Comparison of ENCODE assay signal across 13 cellular contexts in the genomic region with DNA sequence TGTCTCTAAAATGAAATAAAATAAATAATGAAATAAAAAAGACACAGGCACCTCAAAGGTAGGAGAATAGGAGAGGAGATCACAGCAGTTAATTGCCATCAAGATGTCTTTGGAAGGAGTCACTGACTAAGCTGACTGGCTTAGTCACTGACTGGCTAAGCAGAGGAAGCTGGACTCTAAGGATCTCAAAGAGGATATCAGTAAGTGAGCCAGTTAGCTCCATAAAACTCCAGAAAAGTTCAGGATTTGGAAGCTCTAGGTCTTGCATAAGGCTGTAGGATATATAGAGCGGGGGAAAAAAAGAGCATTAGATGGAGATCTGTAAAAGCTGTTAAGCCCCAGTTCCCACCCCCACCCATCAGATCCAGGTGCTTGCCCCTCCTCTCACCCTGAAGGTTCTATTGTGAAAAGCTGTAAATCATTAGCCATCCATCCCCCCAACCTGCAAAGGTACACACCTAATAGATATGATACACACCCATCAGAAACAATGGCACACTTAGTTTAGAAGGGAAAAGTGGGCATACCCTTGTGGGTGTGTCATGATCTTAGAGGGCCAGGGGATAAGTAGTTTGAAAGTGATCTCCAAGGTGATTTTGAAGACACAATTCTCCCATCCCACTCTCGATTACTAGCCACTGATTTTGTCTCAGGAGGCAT. TPM values are rescaled to one million over a fixed set of nuclear protein-coding genes. Genes with fewer than 3 reads are reported as not detected.
DNase-seq lines count a peak whose midpoint lies in the region; ATAC-seq and TF ChIP-seq lines count a peak whose summit lies in the region.
"Had no signal": no experiment of that assay in that cellular context is flagged by ENCODE, and none has a peak within 500 bp of the region (broad histone marks: within the 10 kb centered on the region; RNA-seq: fewer than 3 reads in every experiment).

No MANE protein-coding gene starts in this region.

- no peaks in the 10 kb centered on the region for H3K9me2 ChIP-seq in GM23338 (ENCODE audit: insufficient read depth)

- H3K79me2 ChIP-seq in GM23338 (replicated peaks; ENCODE audit: insufficient read depth) = peaks cover 92% of the 10 kb centered on the region

- no peak overlapping the region for H3K4me3 ChIP-seq in GM23338
- no peak overlapping the region for H3K4me3 ChIP-seq in fibroblast of villous mesenchyme (ENCODE audit: low read depth, low read length)
- no peak overlapping the region for H3K4me3 ChIP-seq in lower leg skin (ENCODE audit: low read depth, poor library complexity, severe bottlenecking)
- H3K4me3 ChIP-seq: lower lobe of right lung had no signal

- H3K36me3 ChIP-seq in GM23338 (ENCODE audit: insufficient read depth) = no peaks in the 10 kb centered on the region
- H3K36me3 ChIP-seq: lower lobe of right lung had no signal

- H4K20me1 ChIP-seq in GM23338 (replicated peaks; ENCODE audit: insufficient read depth) = peaks cover 27% of the 10 kb centered on the region

- H3K27me3 Mint-ChIP-seq in GM23338 (ENCODE audit: insufficient read depth, low read depth, poor library complexity) = no peaks in the 10 kb centered on the region
- H3K27me3 Mint-ChIP-seq: dendritic cell treated with granulocyte-macrophage colony-stimulating factor and Interleukin-4, amounts not matched to agents 40 ng/mL and 50 ng/mL, for 4 days had no signal

- H3K27me3 ChIP-seq in GM23338 (ENCODE audit: insufficient read depth) = no peaks in the 10 kb centered on the region

- peaks cover 60% of the 10 kb centered on the region for H3K4me1 Mint-ChIP-seq in GM23338

- no peak for DNase-seq in GM23338 (ENCODE audit: low spot score)
- peak; percentile 63 for DNase-seq in RPMI7951 (ENCODE audit: low read depth)
- DNase-seq in fibroblast of villous mesenchyme (ENCODE audit: low read depth) = peak; percentile 79
- peak; percentile 64 for DNase-seq in stromal cell of bone marrow (ENCODE audit: low read depth)
- no peak for DNase-seq in lower leg skin (ENCODE audit: low spot score in 2 of 2)
- no peak for DNase-seq in retina
- no peak for DNase-seq in activated naive CD4-positive, alpha-beta T cell treated with anti-CD3 and anti-CD28 coated beads, Interleukin-2, amount 50 U/mL, for 72 hours (ENCODE audit: low spot score in 2 of 2)
- DNase-seq: activated T-cell treated with anti-CD3 and anti-CD28 coated beads for 4 hours, lower lobe of right lung, NCI-H1694, substantia nigra had no signal

- peaks cover 52% of the 10 kb centered on the region for H3K4me1 ChIP-seq in GM23338 (ENCODE audit: insufficient read depth)

- no peak overlapping the region for H3K4me3 Mint-ChIP-seq in GM23338
- H3K4me3 Mint-ChIP-seq: dendritic cell treated with granulocyte-macrophage colony-stimulating factor and Interleukin-4, amounts not matched to agents 40 ng/mL and 50 ng/mL, for 4 days had no signal

- WGBS in lower leg skin, 2 donors = 88 to 92% methylated on average over 2 of the region's 2 CpGs

- no peak overlapping the region for H3K27ac Mint-ChIP-seq in GM23338
- no peak overlapping the region for H3K27ac Mint-ChIP-seq in activated naive CD4-positive, alpha-beta T cell treated with anti-CD3 and anti-CD28 coated beads, Interleukin-2, amount 50 U/mL, for 72 hours
- H3K27ac Mint-ChIP-seq: dendritic cell treated with granulocyte-macrophage colony-stimulating factor and Interleukin-4, amounts not matched to agents 40 ng/mL and 50 ng/mL, for 4 days had no signal

- 0 out of 2 replicates have a peak overlapping the region, but pooled peaks have one; percentile 11 for H3K4me2 ChIP-seq in GM23338

- intact Hi-C loops in lower leg skin (cut with DNase I; ENCODE audit: low total_unique reads) = no loop called here

- no peaks in the 10 kb centered on the region for H3K36me3 Mint-ChIP-seq in GM23338 (ENCODE audit: low read depth)
- no peaks in the 10 kb centered on the region for H3K36me3 Mint-ChIP-seq in activated naive CD4-positive, alpha-beta T cell treated with anti-CD3 and anti-CD28 coated beads, Interleukin-2, amount 50 U/mL, for 72 hours

- ATAC-seq in GM23338 (peak; percentile 10; the same call in 1 of the 3 replicates), HG03521 (IDR thresholded peaks at IDR 0.05; ENCODE audit: unreplicated experiment) (no peak)
- no peak for ATAC-seq in activated naive CD4-positive, alpha-beta T cell treated with anti-CD3 and anti-CD28 coated beads, Interleukin-2, amount 50 U/mL, for 72 hours

- H3K9me3 Mint-ChIP-seq in GM23338 = no peaks in the 10 kb centered on the region
- H3K9me3 Mint-ChIP-seq in activated naive CD4-positive, alpha-beta T cell treated with anti-CD3 and anti-CD28 coated beads, Interleukin-2, amount 50 U/mL, for 72 hours = no peaks in the 10 kb centered on the region
- H3K9me3 Mint-ChIP-seq: dendritic cell treated with granulocyte-macrophage colony-stimulating factor and Interleukin-4, amounts not matched to agents 40 ng/mL and 50 ng/mL, for 4 days had no signal

- no peak overlapping the region for H2AFZ ChIP-seq in GM23338

- no peak for TF ChIP-seq CTCF in GM23338 (conservative IDR thresholded peaks at IDR 0.05; ENCODE audit: low read depth in 2 of 2)
- TF ChIP-seq CTCF in fibroblast of villous mesenchyme (IDR thresholded peaks at IDR 0.05; ENCODE audit: insufficient read depth, low read depth, low read length) = no peak
- TF ChIP-seq CTCF in lower leg skin (IDR thresholded peaks at IDR 0.05) = no peak

- no peak for TF ChIP-seq POLR2A in lower leg skin (IDR thresholded peaks at IDR 0.05)

- no peak overlapping the region; the same call in 1 of the 2 replicates for H3K27ac ChIP-seq in GM23338 (ENCODE audit: low read depth)
- H3K27ac ChIP-seq: lower lobe of right lung had no signal

- H3F3A ChIP-seq in GM23338 (replicated peaks; ENCODE audit: low read depth) = no peaks in the 10 kb centered on the region

TF ChIP-seq in GM23338, 12 proteins besides CTCF, POLR2A, EP300 and RAD21 (continues in another document):
- TF ChIP-seq JUNB (IDR thresholded peaks at IDR 0.05; ENCODE audit: unreplicated experiment) (no peak), POLR2AphosphoS5 (IDR thresholded peaks at IDR 0.05; ENCODE audit: low read depth) (no peak), ZNF114 (CRISPR knock-in tag; IDR thresholded peaks at IDR 0.05) (no peak), ZNF331 (CRISPR knock-in tag; IDR thresholded peaks at IDR 0.05; ENCODE audit: low read depth) (no peak), STAT1 (IDR thresholded peaks at IDR 0.05; ENCODE audit: unreplicated experiment) (no peak), EZH2 (IDR thresholded peaks at IDR 0.05; ENCODE audit: low read depth, unreplicated experiment) (no peak)
- TF ChIP-seq, protein P1, sequence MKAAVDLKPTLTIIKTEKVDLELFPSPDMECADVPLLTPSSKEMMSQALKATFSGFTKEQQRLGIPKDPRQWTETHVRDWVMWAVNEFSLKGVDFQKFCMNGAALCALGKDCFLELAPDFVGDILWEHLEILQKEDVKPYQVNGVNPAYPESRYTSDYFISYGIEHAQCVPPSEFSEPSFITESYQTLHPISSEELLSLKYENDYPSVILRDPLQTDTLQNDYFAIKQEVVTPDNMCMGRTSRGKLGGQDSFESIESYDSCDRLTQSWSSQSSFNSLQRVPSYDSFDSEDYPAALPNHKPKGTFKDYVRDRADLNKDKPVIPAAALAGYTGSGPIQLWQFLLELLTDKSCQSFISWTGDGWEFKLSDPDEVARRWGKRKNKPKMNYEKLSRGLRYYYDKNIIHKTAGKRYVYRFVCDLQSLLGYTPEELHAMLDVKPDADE (IDR thresholded peaks at IDR 0.05) = no peak

RNA-seq across cellular contexts. Expression of a gene that starts 32.2 kb away (rescaled TPM):
- 38.2 and 43.2 TPM in 2 replicates for total RNA-seq in GM23338 (2014; rRNA removed; shearing (Covaris generic))
- polyA plus RNA-seq in GM23338 (2016; fragmentation: Nextera tagmentation; extraction: Ambion mirVana) = 64.2 and 66.9 TPM in 2 replicates
- total RNA-seq in RPMI7951 (2014; rRNA removed; shearing (Covaris generic)) = 6.8 and 9.5 TPM in 2 replicates
- 11.2 and 12.2 TPM in 2 replicates for total RNA-seq in fibroblast of villous mesenchyme
- 10 to 100 TPM; 14.9 to 23.5 (median 20.3) TPM for total RNA-seq in lower leg skin
- total RNA-seq in activated naive CD4-positive, alpha-beta T cell treated with anti-CD3 and anti-CD28 coated beads, Interleukin-2, amount 50 U/mL, for 72 hours = 10 to 100 TPM in 1 of 2 donors, 1 to 10 TPM in 1; 5.2 to 13.4 TPM

Comparison
In these comparisons a context has a peak if more than half of its experiments do, and no peak if none do; other contexts are left out.
1. DNase-seq: peak in RPMI7951 (single experiment), fibroblast of villous mesenchyme (single experiment) and stromal cell of bone marrow (single experiment); none in GM23338 (single experiment), lower leg skin (0 of 2), retina (single experiment) and activated naive CD4-positive, alpha-beta T cell treated with anti-CD3 and anti-CD28 coated beads, Interleukin-2, amount 50 U/mL, for 72 hours (0 of 2).